Comparison of ENCODE assay signal across 1 cellular context in the genomic region with DNA sequence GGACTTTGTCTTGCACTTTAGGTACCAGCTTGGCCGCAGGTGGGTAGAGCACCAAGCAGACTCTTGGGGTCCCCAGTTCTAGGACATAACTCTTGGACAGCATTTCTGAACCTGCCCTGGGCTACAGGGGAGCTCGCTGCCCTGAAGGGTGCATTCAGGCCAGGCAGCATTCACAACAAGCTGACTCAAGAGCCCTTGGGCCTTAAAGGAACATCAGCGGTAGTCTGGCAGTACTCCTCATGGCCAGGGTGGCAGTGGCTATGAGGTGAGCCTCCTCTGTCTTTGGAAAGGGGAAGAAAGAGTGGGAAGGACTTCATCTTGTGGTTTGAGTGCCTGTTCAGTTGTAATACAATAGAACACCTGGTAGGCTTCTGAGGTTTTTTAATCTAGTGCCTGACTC.
TF ChIP-seq lines count a peak whose summit lies in the region.

No MANE protein-coding gene starts in this region.

TF ChIP-seq in K562, 482 proteins besides CTCF, POLR2A, EP300 and RAD21 (continued from another document):
- TF ChIP-seq, protein P1, sequence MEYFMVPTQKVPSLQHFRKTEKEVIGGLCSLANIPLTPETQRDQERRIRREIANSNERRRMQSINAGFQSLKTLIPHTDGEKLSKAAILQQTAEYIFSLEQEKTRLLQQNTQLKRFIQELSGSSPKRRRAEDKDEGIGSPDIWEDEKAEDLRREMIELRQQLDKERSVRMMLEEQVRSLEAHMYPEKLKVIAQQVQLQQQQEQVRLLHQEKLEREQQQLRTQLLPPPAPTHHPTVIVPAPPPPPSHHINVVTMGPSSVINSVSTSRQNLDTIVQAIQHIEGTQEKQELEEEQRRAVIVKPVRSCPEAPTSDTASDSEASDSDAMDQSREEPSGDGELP (CRISPR knock-in tag; IDR thresholded peaks at IDR 0.05; ENCODE audit: borderline replicate concordance) = no peak
- TF ChIP-seq CBFA2T3 (IDR thresholded peaks at IDR 0.05) = no peak
